Comparison of ENCODE assay signal across 22 cellular contexts in the genomic region with DNA sequence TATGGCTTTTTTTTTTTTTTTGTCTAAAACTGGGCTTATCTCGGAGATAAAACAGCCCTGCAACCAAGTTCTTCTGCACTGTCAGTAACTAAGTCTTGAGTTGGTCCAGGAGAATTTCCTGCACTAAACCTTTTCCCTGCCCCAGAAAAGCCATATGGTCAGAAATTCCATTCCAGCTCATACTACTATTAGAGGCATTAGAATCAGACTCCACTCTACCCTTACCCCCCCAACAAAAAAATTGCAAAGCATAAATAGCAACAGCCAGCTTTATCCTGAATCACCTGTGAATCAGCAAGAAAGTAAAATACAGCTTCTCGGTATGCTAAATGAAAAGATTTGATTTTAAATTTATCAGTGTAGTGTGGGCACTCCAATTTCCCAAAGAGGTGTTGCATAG.
DNase-seq lines count a peak whose midpoint lies in the region; ATAC-seq and TF ChIP-seq lines count a peak whose summit lies in the region.
"Had no signal": no experiment of that assay in that cellular context is flagged by ENCODE, and none has a peak within 500 bp of the region (broad histone marks: within the 10 kb centered on the region; RNA-seq: fewer than 3 reads in every experiment).

No MANE protein-coding gene starts in this region.

- POLR2A ChIA-PET in SK-N-SH (lab: Yijun Ruan, JAX): no interaction called here

- WGBS in SK-N-SH (ENCODE audit: low lambda C conversion rate): 29% methylated on average over 2 of the region's 2 CpGs

- H2AFZ ChIP-seq in SK-N-SH (ENCODE audit: low read depth): no peak overlapping the region

- H3K4me1 ChIP-seq in SK-N-SH (ENCODE audit: control insufficient read depth in 1 of 2, insufficient read depth in 2 of 2, low read depth in 1 of 2, low read length in 1 of 2) (peaks cover 0 to 3% of the 10 kb centered on the region in 2 experiments; a peak in 2 of 4 replicates), skeletal muscle satellite cell (ENCODE audit: control insufficient read depth, insufficient read depth, low read length) (peaks cover 33% of the 10 kb centered on the region)

- no peaks in the 10 kb centered on the region for H3K9me2 ChIP-seq in SK-N-SH

- ATAC-seq in SK-N-SH treated with all-trans-retinoic acid at 6 μM for 48 hours: no peak
- ATAC-seq in activated CD4-positive, CD25-positive, alpha-beta regulatory T cell treated with anti-CD3 and anti-CD28 coated beads, Interleukin-2, amount 50 U/mL, for 24 hours: no peak
- no peak for ATAC-seq in GM21390 (IDR thresholded peaks at IDR 0.05; ENCODE audit: unreplicated experiment)
- ATAC-seq: HCT116, T-cell had no signal

- H3K36me3 ChIP-seq in SK-N-SH (replicated peaks in 1 of 2; ENCODE audit: control insufficient read depth in 1 of 2, insufficient read depth in 2 of 2, low read length in 1 of 2): no peaks in the 10 kb centered on the region
- no peaks in the 10 kb centered on the region for H3K36me3 ChIP-seq in skeletal muscle satellite cell (ENCODE audit: insufficient read depth, low read length)

- no peaks in the 10 kb centered on the region for H3K79me2 ChIP-seq in SK-N-SH (ENCODE audit: insufficient read depth)

- H3K9me3 ChIP-seq in SK-N-SH: no peaks in the 10 kb centered on the region
- H3K9me3 ChIP-seq in skeletal muscle satellite cell (replicated peaks; ENCODE audit: low read length): no peaks in the 10 kb centered on the region

- TF ChIP-seq EP300 in SK-N-SH (IDR thresholded peaks at IDR 0.05; ENCODE audit: borderline replicate concordance in 1 of 2, low read depth in 1 of 2, low read length in 1 of 2): no peak

- H3K4me3 ChIP-seq in SK-N-SH (ENCODE audit: low read depth in 2 of 2, low read length in 1 of 2) (no peak overlapping the region), skeletal muscle satellite cell (ENCODE audit: low read length) (peak overlapping the region; percentile 7)

- no peak overlapping the region for H3K9ac ChIP-seq in SK-N-SH
- H3K9ac ChIP-seq in skeletal muscle satellite cell (ENCODE audit: low read depth, low read length): peak overlapping the region; percentile 38

- no peaks in the 10 kb centered on the region for H4K20me1 ChIP-seq in SK-N-SH (ENCODE audit: insufficient read depth)

- no peak for DNase-seq in SK-N-SH
- DNase-seq in NCI-H226: peak; percentile 11
- DNase-seq in cerebellum (ENCODE audit: low spot score): peak; percentile 55
- DNase-seq in Ammon's horn (ENCODE audit: low spot score): no peak
- DNase-seq: CD4-positive, CD25-positive, alpha-beta regulatory T cell; DMS53; GF-D8; GOT3; KG1; MV-4-11; NCI-H1105 treated with DMSO at 0.1 percent for 48 hours; NCI-H2029 treated with DMSO at 0.1 percent for 48 hours; NCI-H345; NCI-H524; NCI-H774; Right ventricle myocardium superior; T-cell had no signal

- H3K27me3 ChIP-seq in SK-N-SH (ENCODE audit: insufficient read depth) (no peaks in the 10 kb centered on the region), skeletal muscle satellite cell (ENCODE audit: control insufficient read depth, insufficient read depth, low read length) (no peaks in the 10 kb centered on the region)

- TF ChIP-seq RAD21 in SK-N-SH (IDR thresholded peaks at IDR 0.05; ENCODE audit: low read length): no peak

- no peak overlapping the region for H3K27ac ChIP-seq in SK-N-SH (ENCODE audit: low read depth in 2 of 2, low read length in 1 of 2)

- TF ChIP-seq CTCF in SK-N-SH (IDR thresholded peaks at IDR 0.05): no peak

- CTCF ChIA-PET in SK-N-SH (lab: Yijun Ruan, JAX): interaction anchor here (1.5 to 1.6 kb wide), 2 partner anchors 52 to 552 kb away, joined by 3 to 4 read pairs; no protein-coding TSS in a partner anchor

- no peaks in the 10 kb centered on the region for H3F3A ChIP-seq in SK-N-SH (replicated peaks; ENCODE audit: insufficient read depth)

- H3K4me2 ChIP-seq in SK-N-SH (no peak overlapping the region), skeletal muscle satellite cell (ENCODE audit: low read length) (peak overlapping the region; percentile 41)

TF ChIP-seq in SK-N-SH treated with all-trans-retinoic acid at 6 μM for 48 hours, 23 proteins besides CTCF, POLR2A, EP300 and RAD21:
- TF ChIP-seq CSDC2 (CRISPR knock-in tag; IDR thresholded peaks at IDR 0.05) (no peak), PATZ1 (CRISPR knock-in tag; IDR thresholded peaks at IDR 0.05; ENCODE audit: borderline replicate concordance) (no peak), ISL1 (CRISPR knock-in tag; IDR thresholded peaks at IDR 0.05) (0 out of 2 replicates have a peak, but pooled peaks have one; percentile 14)

TF ChIP-seq in SK-N-SH, 30 proteins besides CTCF, POLR2A, EP300 and RAD21:
- TF ChIP-seq TAF1 (IDR thresholded peaks at IDR 0.05; ENCODE audit: borderline replicate concordance, low read depth, low read length): no peak
- TF ChIP-seq RFX5 (IDR thresholded peaks at IDR 0.05; ENCODE audit: low read length): no peak
- TF ChIP-seq GATA2 (CRISPR knock-in tag; IDR thresholded peaks at IDR 0.05): no peak
- TF ChIP-seq JUND (IDR thresholded peaks at IDR 0.05): no peak
- no peak for TF ChIP-seq MXI1 (IDR thresholded peaks at IDR 0.05; ENCODE audit: low read depth, low read length)

Comparison
In these comparisons a context has a peak if more than half of its experiments do, and no peak if none do; other contexts are left out.
1. DNase-seq: peak in NCI-H226 (single experiment) and cerebellum (single experiment); none in SK-N-SH (single experiment) and Ammon's horn (single experiment).